10 cellular contexts compared by ENCODE assay signal in genomic region chr2:73210696-73211095, GRCh38. TPM values are rescaled to one million over a fixed set of nuclear protein-coding genes. Genes with fewer than 3 reads are reported as not detected.
"Had no signal": no experiment of that assay in that cellular context is flagged by ENCODE, and none has a peak within 500 bp of the region (broad histone marks: within the 10 kb centered on the region; RNA-seq: fewer than 3 reads in every experiment).

No MANE protein-coding gene starts in this region.

- DNase-seq: H9, HCEC 1CT, IMR-90, KBM-7 had no signal

- ATAC-seq: GM23338 had no signal

- H2AFZ ChIP-seq: GM23338 had no signal

- H3K27ac ChIP-seq: KMS-11 had no signal

- H3K9ac ChIP-seq: KMS-11 had no signal

- H3K4me3 ChIP-seq: GM23338 had no signal

- H3K4me2 ChIP-seq: GM23338, KMS-11 had no signal

- FAIRE-seq: H1, H54, HTR-8/SVneo had no signal

RNA-seq across cellular contexts. Expression of gene NOTO, which starts 8.3 kb away (rescaled TPM):
- total RNA-seq: HT-29, IMR-90 had no signal
- polyA plus RNA-seq: IMR-90 had no signal
